ENCODE assay signal across 1 cellular context in the genomic region with DNA sequence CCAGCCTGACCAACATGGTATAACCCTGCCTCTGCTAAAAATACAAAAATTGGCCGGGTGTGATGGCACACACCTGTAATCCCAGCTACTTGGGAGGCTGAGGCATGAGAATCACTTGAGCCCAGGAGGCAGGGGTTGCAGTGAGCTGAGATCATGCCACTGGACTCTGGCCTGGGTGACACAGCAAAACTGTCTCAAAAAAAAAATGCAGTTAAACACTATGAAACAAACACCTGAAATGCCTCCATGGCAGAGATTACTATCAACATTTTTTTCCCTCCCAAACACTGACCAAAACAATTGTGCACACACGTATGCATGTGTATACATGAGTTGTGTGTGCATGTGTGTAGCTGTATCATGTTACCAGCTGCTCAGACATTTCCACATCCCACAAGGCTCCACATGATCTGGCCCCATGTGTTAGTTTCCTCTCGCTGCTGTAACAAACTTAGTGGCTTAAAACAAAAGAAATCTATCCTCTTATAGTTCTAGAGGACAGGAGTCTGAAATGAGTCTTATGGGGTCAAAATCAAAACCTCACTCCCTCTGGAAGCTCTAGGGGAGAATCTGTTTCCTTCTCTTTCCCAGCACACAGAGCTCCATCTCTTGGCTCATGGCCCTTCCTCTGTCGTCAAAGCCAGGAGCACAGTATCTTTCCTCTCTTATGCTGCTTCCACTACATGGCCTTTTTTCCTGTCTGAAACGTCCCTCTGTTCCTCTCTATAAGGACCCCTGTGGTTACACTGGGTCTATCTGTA.
TF ChIP-seq lines count a peak whose summit lies in the region.

No MANE protein-coding gene starts in this region.

TF ChIP-seq in K562, 482 proteins besides CTCF, POLR2A, EP300 and RAD21:
- TF ChIP-seq CBX8 (IDR thresholded peaks at IDR 0.05; ENCODE audit: borderline replicate concordance, extremely low read depth, low read depth, low read length, poor library complexity, severe bottlenecking) (no peak), SOX6 (IDR thresholded peaks at IDR 0.05) (no peak), ZNF778 (CRISPR knock-in tag; IDR thresholded peaks at IDR 0.05) (no peak), ZNF316 (IDR thresholded peaks at IDR 0.05) (peak; percentile 49; the same call in 1 of the 2 replicates), TCFL5 (CRISPR knock-in tag; conservative IDR thresholded peaks at IDR 0.05) (no peak), BRD4 (IDR thresholded peaks at IDR 0.05) (no peak), E2F3 (CRISPR knock-in tag; IDR thresholded peaks at IDR 0.05) (no peak), RAD51 (IDR thresholded peaks at IDR 0.05; ENCODE audit: borderline replicate concordance, low read depth) (no peak), NFE2L1 (tag; IDR thresholded peaks at IDR 0.05; ENCODE audit: borderline replicate concordance, low read depth) (no peak), KLF6 (CRISPR knock-in tag; IDR thresholded peaks at IDR 0.05; ENCODE audit: borderline replicate concordance) (no peak), HNRNPH1 (optimal IDR thresholded peaks at IDR 0.05; ENCODE audit: low read depth, low read length) (no peak), NR4A1 (CRISPR knock-in tag; IDR thresholded peaks at IDR 0.05) (no peak), NR4A1 (tag; IDR thresholded peaks at IDR 0.05) (no peak), CREBBP (IDR thresholded peaks at IDR 0.05; ENCODE audit: low read depth, low read length) (no peak), CTBP1 (IDR thresholded peaks at IDR 0.05; ENCODE audit: borderline replicate concordance) (no peak), GTF2A2 (tag; IDR thresholded peaks at IDR 0.05) (no peak), MAFG (tag; conservative IDR thresholded peaks at IDR 0.05) (peak; percentile 50), NFE2 (IDR thresholded peaks at IDR 0.05; ENCODE audit: low read depth) (peak; percentile 48), ETS2 (tag; IDR thresholded peaks at IDR 0.05; ENCODE audit: borderline replicate concordance, poor library complexity, severe bottlenecking) (no peak), PHB2 (IDR thresholded peaks at IDR 0.05; ENCODE audit: low read depth) (no peak), PURB (CRISPR knock-in tag; IDR thresholded peaks at IDR 0.05; ENCODE audit: low read depth) (no peak), SMAD2 (IDR thresholded peaks at IDR 0.05; ENCODE audit: low read depth, low read length) (no peak), MEF2A (IDR thresholded peaks at IDR 0.05; ENCODE audit: control insufficient read depth, low read depth, low read length) (no peak), STAT5B (CRISPR knock-in tag; IDR thresholded peaks at IDR 0.05) (no peak), PYGO2 (tag; IDR thresholded peaks at IDR 0.05) (no peak), C11orf30 (IDR thresholded peaks at IDR 0.05; ENCODE audit: low read depth) (peak; percentile 58)
- TF ChIP-seq, protein P1, sequence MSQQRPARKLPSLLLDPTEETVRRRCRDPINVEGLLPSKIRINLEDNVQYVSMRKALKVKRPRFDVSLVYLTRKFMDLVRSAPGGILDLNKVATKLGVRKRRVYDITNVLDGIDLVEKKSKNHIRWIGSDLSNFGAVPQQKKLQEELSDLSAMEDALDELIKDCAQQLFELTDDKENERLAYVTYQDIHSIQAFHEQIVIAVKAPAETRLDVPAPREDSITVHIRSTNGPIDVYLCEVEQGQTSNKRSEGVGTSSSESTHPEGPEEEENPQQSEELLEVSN (IDR thresholded peaks at IDR 0.05; ENCODE audit: borderline replicate concordance in 1 of 2, extremely low read depth in 1 of 2, insufficient read depth in 1 of 2, insufficient read length in 1 of 2, low read depth in 1 of 2, low read length in 1 of 2, poor library complexity in 1 of 2, severe bottlenecking in 1 of 2): no peak
- TF ChIP-seq, protein P2, sequence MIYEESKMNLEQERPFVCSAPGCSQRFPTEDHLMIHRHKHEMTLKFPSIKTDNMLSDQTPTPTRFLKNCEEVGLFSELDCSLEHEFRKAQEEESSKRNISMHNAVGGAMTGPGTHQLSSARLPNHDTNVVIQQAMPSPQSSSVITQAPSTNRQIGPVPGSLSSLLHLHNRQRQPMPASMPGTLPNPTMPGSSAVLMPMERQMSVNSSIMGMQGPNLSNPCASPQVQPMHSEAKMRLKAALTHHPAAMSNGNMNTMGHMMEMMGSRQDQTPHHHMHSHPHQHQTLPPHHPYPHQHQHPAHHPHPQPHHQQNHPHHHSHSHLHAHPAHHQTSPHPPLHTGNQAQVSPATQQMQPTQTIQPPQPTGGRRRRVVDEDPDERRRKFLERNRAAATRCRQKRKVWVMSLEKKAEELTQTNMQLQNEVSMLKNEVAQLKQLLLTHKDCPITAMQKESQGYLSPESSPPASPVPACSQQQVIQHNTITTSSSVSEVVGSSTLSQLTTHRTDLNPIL (CRISPR knock-in tag; IDR thresholded peaks at IDR 0.05): no peak
- TF ChIP-seq, protein P3, sequence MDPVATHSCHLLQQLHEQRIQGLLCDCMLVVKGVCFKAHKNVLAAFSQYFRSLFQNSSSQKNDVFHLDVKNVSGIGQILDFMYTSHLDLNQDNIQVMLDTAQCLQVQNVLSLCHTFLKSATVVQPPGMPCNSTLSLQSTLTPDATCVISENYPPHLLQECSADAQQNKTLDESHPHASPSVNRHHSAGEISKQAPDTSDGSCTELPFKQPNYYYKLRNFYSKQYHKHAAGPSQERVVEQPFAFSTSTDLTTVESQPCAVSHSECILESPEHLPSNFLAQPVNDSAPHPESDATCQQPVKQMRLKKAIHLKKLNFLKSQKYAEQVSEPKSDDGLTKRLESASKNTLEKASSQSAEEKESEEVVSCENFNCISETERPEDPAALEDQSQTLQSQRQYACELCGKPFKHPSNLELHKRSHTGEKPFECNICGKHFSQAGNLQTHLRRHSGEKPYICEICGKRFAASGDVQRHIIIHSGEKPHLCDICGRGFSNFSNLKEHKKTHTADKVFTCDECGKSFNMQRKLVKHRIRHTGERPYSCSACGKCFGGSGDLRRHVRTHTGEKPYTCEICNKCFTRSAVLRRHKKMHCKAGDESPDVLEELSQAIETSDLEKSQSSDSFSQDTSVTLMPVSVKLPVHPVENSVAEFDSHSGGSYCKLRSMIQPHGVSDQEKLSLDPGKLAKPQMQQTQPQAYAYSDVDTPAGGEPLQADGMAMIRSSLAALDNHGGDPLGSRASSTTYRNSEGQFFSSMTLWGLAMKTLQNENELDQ (CRISPR knock-in tag; IDR thresholded peaks at IDR 0.05; ENCODE audit: borderline replicate concordance): no peak
- TF ChIP-seq, protein P4, sequence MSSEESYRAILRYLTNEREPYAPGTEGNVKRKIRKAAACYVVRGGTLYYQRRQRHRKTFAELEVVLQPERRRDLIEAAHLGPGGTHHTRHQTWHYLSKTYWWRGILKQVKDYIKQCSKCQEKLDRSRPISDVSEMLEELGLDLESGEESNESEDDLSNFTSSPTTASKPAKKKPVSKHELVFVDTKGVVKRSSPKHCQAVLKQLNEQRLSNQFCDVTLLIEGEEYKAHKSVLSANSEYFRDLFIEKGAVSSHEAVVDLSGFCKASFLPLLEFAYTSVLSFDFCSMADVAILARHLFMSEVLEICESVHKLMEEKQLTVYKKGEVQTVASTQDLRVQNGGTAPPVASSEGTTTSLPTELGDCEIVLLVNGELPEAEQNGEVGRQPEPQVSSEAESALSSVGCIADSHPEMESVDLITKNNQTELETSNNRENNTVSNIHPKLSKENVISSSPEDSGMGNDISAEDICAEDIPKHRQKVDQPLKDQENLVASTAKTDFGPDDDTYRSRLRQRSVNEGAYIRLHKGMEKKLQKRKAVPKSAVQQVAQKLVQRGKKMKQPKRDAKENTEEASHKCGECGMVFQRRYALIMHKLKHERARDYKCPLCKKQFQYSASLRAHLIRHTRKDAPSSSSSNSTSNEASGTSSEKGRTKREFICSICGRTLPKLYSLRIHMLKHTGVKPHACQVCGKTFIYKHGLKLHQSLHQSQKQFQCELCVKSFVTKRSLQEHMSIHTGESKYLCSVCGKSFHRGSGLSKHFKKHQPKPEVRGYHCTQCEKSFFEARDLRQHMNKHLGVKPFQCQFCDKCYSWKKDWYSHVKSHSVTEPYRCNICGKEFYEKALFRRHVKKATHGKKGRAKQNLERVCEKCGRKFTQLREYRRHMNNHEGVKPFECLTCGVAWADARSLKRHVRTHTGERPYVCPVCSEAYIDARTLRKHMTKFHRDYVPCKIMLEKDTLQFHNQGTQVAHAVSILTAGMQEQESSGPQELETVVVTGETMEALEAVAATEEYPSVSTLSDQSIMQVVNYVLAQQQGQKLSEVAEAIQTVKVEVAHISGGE (CRISPR knock-in tag; IDR thresholded peaks at IDR 0.05): no peak
- TF ChIP-seq, protein P5, sequence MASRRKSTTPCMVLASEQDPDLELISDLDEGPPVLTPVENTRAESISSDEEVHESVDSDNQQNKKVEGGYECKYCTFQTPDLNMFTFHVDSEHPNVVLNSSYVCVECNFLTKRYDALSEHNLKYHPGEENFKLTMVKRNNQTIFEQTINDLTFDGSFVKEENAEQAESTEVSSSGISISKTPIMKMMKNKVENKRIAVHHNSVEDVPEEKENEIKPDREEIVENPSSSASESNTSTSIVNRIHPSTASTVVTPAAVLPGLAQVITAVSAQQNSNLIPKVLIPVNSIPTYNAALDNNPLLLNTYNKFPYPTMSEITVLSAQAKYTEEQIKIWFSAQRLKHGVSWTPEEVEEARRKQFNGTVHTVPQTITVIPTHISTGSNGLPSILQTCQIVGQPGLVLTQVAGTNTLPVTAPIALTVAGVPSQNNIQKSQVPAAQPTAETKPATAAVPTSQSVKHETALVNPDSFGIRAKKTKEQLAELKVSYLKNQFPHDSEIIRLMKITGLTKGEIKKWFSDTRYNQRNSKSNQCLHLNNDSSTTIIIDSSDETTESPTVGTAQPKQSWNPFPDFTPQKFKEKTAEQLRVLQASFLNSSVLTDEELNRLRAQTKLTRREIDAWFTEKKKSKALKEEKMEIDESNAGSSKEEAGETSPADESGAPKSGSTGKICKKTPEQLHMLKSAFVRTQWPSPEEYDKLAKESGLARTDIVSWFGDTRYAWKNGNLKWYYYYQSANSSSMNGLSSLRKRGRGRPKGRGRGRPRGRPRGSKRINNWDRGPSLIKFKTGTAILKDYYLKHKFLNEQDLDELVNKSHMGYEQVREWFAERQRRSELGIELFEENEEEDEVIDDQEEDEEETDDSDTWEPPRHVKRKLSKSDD (conservative IDR thresholded peaks at IDR 0.05; ENCODE audit: low read length): no peak
